ENCODE assay signal across 26 cellular contexts in genomic region chr9:107703651-107704050, GRCh38.
"Had no signal": no experiment of that assay in that cellular context is flagged by ENCODE, and none has a peak within 500 bp of the region (broad histone marks: within the 10 kb centered on the region; RNA-seq: fewer than 3 reads in every experiment).

No MANE protein-coding gene starts in this region.

- ATAC-seq: esophagus mucosa; gastrocnemius medialis; left cardiac atrium; lower lobe of right lung; naive thymus-derived CD4-positive, alpha-beta T cell had no signal

- H3K9me3 ChIP-seq: colonic mucosa, gastrocnemius medialis, lower lobe of right lung, right atrium auricular region, sigmoid colon, stomach, thyroid gland, vagina had no signal

- H2AFZ ChIP-seq: neural progenitor cell, parathyroid adenoma had no signal

- H3K4me2 ChIP-seq: neural progenitor cell had no signal

- H3K4me3 ChIP-seq: colonic mucosa, gastrocnemius medialis, left ventricle myocardium inferior, lower lobe of right lung, neural progenitor cell, right atrium auricular region, sigmoid colon, skin epidermis, stomach, thyroid gland, vagina had no signal

- H3K27ac ChIP-seq: colonic mucosa, epithelial cell of prostate, gastrocnemius medialis, left ventricle myocardium inferior, lower lobe of right lung, neural progenitor cell, parathyroid adenoma, right atrium auricular region, sigmoid colon, skin epidermis, stomach, thyroid gland, vagina had no signal

- H3K36me3 ChIP-seq: colonic mucosa, gastrocnemius medialis, left ventricle myocardium inferior, lower lobe of right lung, neural progenitor cell, right atrium auricular region, sigmoid colon, stomach, thyroid gland, vagina had no signal

- H3K27me3 ChIP-seq: colonic mucosa, gastrocnemius medialis, neural progenitor cell, right atrium auricular region, sigmoid colon, stomach, thyroid gland, vagina had no signal

- H3K4me1 ChIP-seq: colonic mucosa, neural progenitor cell, parathyroid adenoma, sigmoid colon, thyroid gland had no signal

- H3K9ac ChIP-seq: neural progenitor cell, parathyroid adenoma had no signal

- DNase-seq: colonic mucosa; effector CD8-positive, alpha-beta T cell; endodermal cell; foreskin fibroblast; gastrocnemius medialis; head of caudate nucleus; kidney; left cardiac atrium; left ventricle myocardium inferior; lower lobe of right lung; naive thymus-derived CD4-positive, alpha-beta T cell; sigmoid colon; stimulated activated CD4-positive, alpha-beta T cell treated with anti-CD3 and anti-CD28 coated beads, Interleukin-15, amount 100 ng/mL, for 24 hours; stimulated activated CD4-positive, alpha-beta T cell treated with anti-CD3 and anti-CD28 coated beads, Interleukin-2, amount 100 ng/mL, for 48 hours; stimulated activated CD8-positive, alpha-beta memory T cell treated with anti-CD3 and anti-CD28 coated beads, Interleukin-4, amount 100 ng/mL, for 48 hours; stimulated activated naive CD4-positive, alpha-beta T cell; stomach; thyroid gland; trophoblast cell had no signal

- FAIRE-seq: kidney had no signal
